ENCODE assay signal across 29 cellular contexts in genomic region chr5:175290379-175290778, GRCh38.
"Had no signal": no experiment of that assay in that cellular context is flagged by ENCODE, and none has a peak within 500 bp of the region (broad histone marks: within the 10 kb centered on the region; RNA-seq: fewer than 3 reads in every experiment).

No MANE protein-coding gene starts in this region.

- H3K9me3 Mint-ChIP-seq: neural crest cell had no signal

- ATAC-seq: naive thymus-derived CD8-positive, alpha-beta T cell; psoas muscle; right cardiac atrium; right lobe of liver; stimulated activated effector memory CD8-positive, alpha-beta T cell treated with anti-CD3 and anti-CD28 coated beads, Interleukin-12 subunit alpha, Interleukin-12 subunit beta, amount 100 ng/mL, for 72 hours; stimulated activated naive B cell treated with anti-CD40 and anti-IgM and Interleukin-4, amounts not matched to agents 10 μg/mL and 1 μg/mL and 100 μg/mL, for 72 hours; upper lobe of right lung had no signal

- H3K36me3 Mint-ChIP-seq: natural killer cell treated with Interleukin-12 subunit alpha and Interleukin-12 subunit beta and Interleukin-15 and Interleukin-18, amount 100 ng/mL, for 72 hours; stimulated activated effector memory CD8-positive, alpha-beta T cell treated with anti-CD3 and anti-CD28 coated beads, Interleukin-12 subunit alpha, Interleukin-12 subunit beta, amount 100 ng/mL, for 72 hours; stimulated activated naive B cell treated with anti-CD40 and anti-IgM and Interleukin-4, amounts not matched to agents 10 μg/mL and 1 μg/mL and 100 μg/mL, for 72 hours; type B pancreatic cell had no signal

- DNase-seq: naive thymus-derived CD8-positive, alpha-beta T cell; nephron progenitor cell; nucleus accumbens; posterior cingulate gyrus; psoas muscle; right cardiac atrium; right lobe of liver; sigmoid colon; small intestine; stimulated activated CD4-positive, alpha-beta T cell treated with anti-CD3 and anti-CD28 coated beads, Interleukin-15, amount 100 ng/mL, for 24 hours; stimulated activated CD4-positive, alpha-beta T cell treated with anti-CD3 and anti-CD28 coated beads, Interleukin-2, amount 100 ng/mL, for 24 hours; stimulated activated CD4-positive, alpha-beta T cell treated with anti-CD3 and anti-CD28 coated beads, Interleukin-2, amount 100 ng/mL, for 48 hours; stimulated activated CD4-positive, alpha-beta T cell treated with anti-CD3 and anti-CD28 coated beads, Interleukin-4, amount 100 ng/mL, for 24 hours; stimulated activated naive B cell treated with anti-CD40 and anti-IgM and Interleukin-4, amounts not matched to agents 10 μg/mL and 1 μg/mL and 100 μg/mL, for 72 hours; stimulated activated naive CD4-positive, alpha-beta T cell treated with Interleukin-2 at 50 U/mL for 16 hours; stomach; thyroid gland; upper lobe of right lung; uterus had no signal

- H3K79me2 ChIP-seq: parathyroid adenoma had no signal

- H3K4me3 Mint-ChIP-seq: naive thymus-derived CD8-positive, alpha-beta T cell; natural killer cell treated with Interleukin-12 subunit alpha and Interleukin-12 subunit beta and Interleukin-15 and Interleukin-18, amount 100 ng/mL, for 72 hours; nephron progenitor cell; neural crest cell; stimulated activated effector memory CD8-positive, alpha-beta T cell treated with anti-CD3 and anti-CD28 coated beads, Interleukin-12 subunit alpha, Interleukin-12 subunit beta, amount 100 ng/mL, for 72 hours; stimulated activated naive B cell treated with anti-CD40 and anti-IgM and Interleukin-4, amounts not matched to agents 10 μg/mL and 1 μg/mL and 100 μg/mL, for 72 hours; stimulated activated naive CD8-positive, alpha-beta T cell treated with anti-CD3 and anti-CD28 coated beads, Interleukin-15, Interleukin-2, amounts not matched to agents 100 ng/mL and 50 ng/mL, for 24 hours; type B pancreatic cell had no signal

- H2AFZ ChIP-seq: parathyroid adenoma had no signal

- H3K27ac Mint-ChIP-seq: naive thymus-derived CD8-positive, alpha-beta T cell; natural killer cell treated with Interleukin-12 subunit alpha and Interleukin-12 subunit beta and Interleukin-15 and Interleukin-18, amount 100 ng/mL, for 72 hours; nephron progenitor cell; progenitor cell of endocrine pancreas; stimulated activated effector memory CD8-positive, alpha-beta T cell treated with anti-CD3 and anti-CD28 coated beads, Interleukin-12 subunit alpha, Interleukin-12 subunit beta, amount 100 ng/mL, for 72 hours; stimulated activated naive B cell treated with anti-CD40 and anti-IgM and Interleukin-4, amounts not matched to agents 10 μg/mL and 1 μg/mL and 100 μg/mL, for 72 hours; stimulated activated naive CD8-positive, alpha-beta T cell treated with anti-CD3 and anti-CD28 coated beads, Interleukin-15, Interleukin-2, amounts not matched to agents 100 ng/mL and 50 ng/mL, for 24 hours; type B pancreatic cell had no signal

- H3K4me1 ChIP-seq: parathyroid adenoma, psoas muscle, right lobe of liver, stomach, thyroid gland, tibial nerve, upper lobe of right lung, uterus had no signal

- H3K9me3 ChIP-seq: neutrophil, psoas muscle, right lobe of liver, sigmoid colon, thoracic aorta, thyroid gland, upper lobe of right lung, uterus had no signal

- H3K4me1 Mint-ChIP-seq: naive thymus-derived CD8-positive, alpha-beta T cell; nephron progenitor cell; neural crest cell; stimulated activated effector memory CD8-positive, alpha-beta T cell treated with anti-CD3 and anti-CD28 coated beads, Interleukin-12 subunit alpha, Interleukin-12 subunit beta, amount 100 ng/mL, for 72 hours; stimulated activated naive B cell treated with anti-CD40 and anti-IgM and Interleukin-4, amounts not matched to agents 10 μg/mL and 1 μg/mL and 100 μg/mL, for 72 hours had no signal

- H3K27me3 ChIP-seq: neutrophil, right lobe of liver, sigmoid colon, stomach, thyroid gland, tibial nerve, upper lobe of right lung, uterus had no signal

- H3K27ac ChIP-seq: neutrophil, parathyroid adenoma, psoas muscle, right lobe of liver, sigmoid colon, stomach, thoracic aorta, thyroid gland, tibial nerve, upper lobe of right lung, uterus had no signal

- H3K9ac ChIP-seq: parathyroid adenoma had no signal
